Comparison of ENCODE assay signal across 35 cellular contexts in the genomic region with DNA sequence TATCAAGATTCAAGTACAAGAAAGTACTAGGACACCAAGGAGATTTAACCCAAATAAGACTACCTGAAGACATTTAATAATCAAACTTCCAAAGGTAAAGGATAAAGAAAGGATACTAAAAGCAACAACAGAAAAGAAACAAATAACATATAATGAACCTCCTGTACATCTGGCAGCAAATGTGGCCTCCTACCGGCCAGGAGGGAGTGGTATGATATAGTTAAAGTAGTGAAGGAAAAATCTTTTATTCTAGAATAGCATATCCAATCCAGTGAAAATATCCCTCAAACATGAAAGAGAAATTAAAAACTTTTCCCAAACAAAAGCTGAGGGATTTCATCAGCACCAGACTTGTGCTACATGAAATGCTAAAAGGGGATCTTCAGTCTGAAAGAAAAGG.
DNase-seq lines count a peak whose midpoint lies in the region; ATAC-seq, FAIRE-seq and TF ChIP-seq lines count a peak whose summit lies in the region.
"Had no signal": no experiment of that assay in that cellular context is flagged by ENCODE, and none has a peak within 500 bp of the region (broad histone marks: within the 10 kb centered on the region; RNA-seq: fewer than 3 reads in every experiment).

No MANE protein-coding gene starts in this region.

- H3K4me1 Mint-ChIP-seq in MCF 10A (ENCODE audit: insufficient read depth, unreplicated experiment), result no peaks in the 10 kb centered on the region
- H3K4me1 Mint-ChIP-seq in immature natural killer cell, result no peaks in the 10 kb centered on the region
- H3K4me1 Mint-ChIP-seq: activated naive CD8-positive, alpha-beta T cell treated with anti-CD3 and anti-CD28 coated beads, Interleukin-2, amount 10 ng/mL, durations not matched to agents 7 days and 5 days; B cell; naive thymus-derived CD8-positive, alpha-beta T cell had no signal

- dilution Hi-C loops in mammary epithelial cell (cut with HindIII; ENCODE audit: low sequenced_read_pairs), result no loop called here

- no peak for TF ChIP-seq POLR2A in breast epithelium (IDR thresholded peaks at IDR 0.05)
- no peak for TF ChIP-seq POLR2A in H54 (IDR thresholded peaks at IDR 0.05; ENCODE audit: low read depth, low read length)

- CTCF ChIA-PET in MCF 10A (lab: Yijun Ruan, JAX) (no interaction called here), PC-3 (lab: Charles Lee) (no interaction called here), mammary epithelial cell (lab: Charles Lee; ENCODE audit: low non-redundant PET) (no interaction called here)

- H2AFZ ChIP-seq in PC-3 (ENCODE audit: low read length) (no peak overlapping the region), mammary epithelial cell (ENCODE audit: low read depth, low read length) (no peak overlapping the region)

- H3F3A ChIP-seq in PC-3 (ENCODE audit: low read length, unreplicated experiment), result no peaks in the 10 kb centered on the region

- H3K9ac ChIP-seq in PC-3 (ENCODE audit: low read length), result no peak overlapping the region
- no peak overlapping the region for H3K9ac ChIP-seq in mammary epithelial cell (ENCODE audit: insufficient read depth, low read length)

- WGBS in mammary epithelial cell (ENCODE audit: low coverage, missing lambda C conversion rate), result 43% methylated on average over 1 of the region's 1 CpG

- peak; percentile 60 for ATAC-seq in PC-3
- no peak for ATAC-seq in foreskin keratinocyte
- ATAC-seq: esophagus mucosa; left cardiac atrium; naive thymus-derived CD8-positive, alpha-beta T cell; right lobe of liver had no signal

- POLR2A ChIA-PET in MCF 10A (lab: Yijun Ruan, JAX) (no interaction called here), PC-3 (lab: Charles Lee; ENCODE audit: unreplicated experiment) (no interaction called here)

- TF ChIP-seq CTCF in MCF 10A (IDR thresholded peaks at IDR 0.05; ENCODE audit: unreplicated experiment) (peak; percentile 16), breast epithelium (IDR thresholded peaks at IDR 0.05) (no peak), PC-3 (conservative IDR thresholded peaks at IDR 0.05; ENCODE audit: low read depth, low read length) (peak; percentile 66), mammary epithelial cell (conservative IDR thresholded peaks at IDR 0.05 in 1 of 2, IDR thresholded peaks at IDR 0.05 in 1 of 2; ENCODE audit: extremely low read depth in 1 of 2, insufficient read depth in 1 of 2, low read depth in 1 of 2, low read length in 2 of 2) (peak; percentile 11 to 25), foreskin keratinocyte (conservative IDR thresholded peaks at IDR 0.05) (peak; percentile 2)

- H3K4me3 ChIP-seq in breast epithelium (no peak overlapping the region), PC-3 (ENCODE audit: low read length) (no peak overlapping the region), mammary epithelial cell (replicated peaks in 1 of 3; ENCODE audit: insufficient read depth in 1 of 3, low read depth in 2 of 3, low read length in 3 of 3) (no peak overlapping the region)
- H3K4me3 ChIP-seq: ascending aorta, lung, right lobe of liver, spleen, testis had no signal

- BruUV-seq in MCF 10A (replicated peaks; lab: Mats Ljungman, UMichigan) (no TSS peak), PC-3 (replicated peaks; lab: Mats Ljungman, UMichigan) (no TSS peak), mammary epithelial cell (replicated peaks; lab: Mats Ljungman, UMichigan) (no TSS peak)

- H3K27ac Mint-ChIP-seq in MCF 10A (ENCODE audit: low read depth, unreplicated experiment), result no peak overlapping the region
- no peak overlapping the region for H3K27ac Mint-ChIP-seq in immature natural killer cell
- H3K27ac Mint-ChIP-seq: activated naive CD8-positive, alpha-beta T cell treated with anti-CD3 and anti-CD28 coated beads, Interleukin-2, amount 10 ng/mL, durations not matched to agents 7 days and 5 days; B cell; naive thymus-derived CD8-positive, alpha-beta T cell; progenitor cell of endocrine pancreas; stimulated activated naive CD8-positive, alpha-beta T cell treated with anti-CD3 and anti-CD28 coated beads, Interleukin-15, Interleukin-2, amounts not matched to agents 100 ng/mL and 50 ng/mL, for 24 hours; T-helper 2 cell treated with Interferon-gamma antibody and Interleukin-4, amounts not matched to agents 5 μg/mL and 100 μg/mL, for 36 hours had no signal

- H3K27me3 ChIP-seq in breast epithelium (no peaks in the 10 kb centered on the region), PC-3 (ENCODE audit: low read length) (no peaks in the 10 kb centered on the region), mammary epithelial cell (ENCODE audit: insufficient read depth, low read length) (no peaks in the 10 kb centered on the region), foreskin keratinocyte (no peaks in the 10 kb centered on the region)
- H3K27me3 ChIP-seq: ascending aorta, right lobe of liver, spleen, testis had no signal

- no peak for FAIRE-seq in H54 (lab: Jason Lieb, UNC)

- H3K4me3 Mint-ChIP-seq in MCF 10A (ENCODE audit: unreplicated experiment) (no peak overlapping the region), immature natural killer cell (no peak overlapping the region)
- H3K4me3 Mint-ChIP-seq: activated naive CD8-positive, alpha-beta T cell treated with anti-CD3 and anti-CD28 coated beads, Interleukin-2, amount 10 ng/mL, durations not matched to agents 7 days and 5 days; B cell; naive thymus-derived CD8-positive, alpha-beta T cell; stimulated activated naive CD8-positive, alpha-beta T cell treated with anti-CD3 and anti-CD28 coated beads, Interleukin-15, Interleukin-2, amounts not matched to agents 100 ng/mL and 50 ng/mL, for 24 hours; T-helper 2 cell treated with Interferon-gamma antibody and Interleukin-4, amounts not matched to agents 5 μg/mL and 100 μg/mL, for 36 hours had no signal

- H3K9me3 ChIP-seq in breast epithelium (no peaks in the 10 kb centered on the region), PC-3 (ENCODE audit: low read length) (no peaks in the 10 kb centered on the region), mammary epithelial cell (replicated peaks; ENCODE audit: insufficient read depth, low read length) (no peaks in the 10 kb centered on the region)
- H3K9me3 ChIP-seq: ascending aorta, right lobe of liver, testis had no signal

- DNase-seq in MCF 10A (ENCODE audit: unreplicated experiment) (peak; percentile 7), breast epithelium (ENCODE audit: low spot score in 2 of 2) (no peak), PC-3 (peak; percentile 33), mammary epithelial cell (no peak), foreskin keratinocyte (no peak), immature natural killer cell (no peak), dermis blood vessel endothelial cell (no peak), H54 (ENCODE audit: insufficient read length, low spot score) (no peak)
- DNase-seq: 8988T; activated CD4-positive, alpha-beta T cell treated with anti-CD3 and anti-CD28 coated beads for 4 hours; activated effector memory CD4-positive, alpha-beta T cell treated with Interleukin-2 at 50 U/mL for 16 hours; activated naive CD8-positive, alpha-beta T cell treated with anti-CD3 and anti-CD28 coated beads, Interleukin-2, amount 10 ng/mL, durations not matched to agents 7 days and 5 days; caudate nucleus; DMS 273 treated with DMSO at 0.1 percent for 48 hours; EL; hippocampal formation; left cardiac atrium; naive thymus-derived CD8-positive, alpha-beta T cell; NCI-H1105; NCI-H187; NCI-H2171; NCI-H510A; OCI-M1; right lobe of liver; Right ventricle myocardium superior; spleen; stimulated activated CD4-positive, alpha-beta T cell treated with anti-CD3 and anti-CD28 coated beads, Interleukin-2, amount 100 ng/mL, for 24 hours; testis had no signal

- H3K79me2 ChIP-seq in PC-3 (ENCODE audit: low read length) (no peaks in the 10 kb centered on the region), mammary epithelial cell (ENCODE audit: insufficient read depth, low read length) (no peaks in the 10 kb centered on the region)

- in situ Hi-C loops in mammary epithelial cell (cut with MboI; ENCODE audit: low sequenced_read_pairs in 2 of 2), result no loop called here

- H3K4me1 ChIP-seq in breast epithelium (no peaks in the 10 kb centered on the region), PC-3 (ENCODE audit: insufficient read depth, low read length) (no peaks in the 10 kb centered on the region), mammary epithelial cell (ENCODE audit: insufficient read depth, low read length) (no peaks in the 10 kb centered on the region), foreskin keratinocyte (no peaks in the 10 kb centered on the region)
- H3K4me1 ChIP-seq: ascending aorta, right lobe of liver, spleen, testis had no signal

- H3K9me3 Mint-ChIP-seq in MCF 10A (ENCODE audit: unreplicated experiment) (peaks cover 8% of the 10 kb centered on the region), immature natural killer cell (peaks cover 17 to 33% (median 21%) of the 10 kb centered on the region in 6 donors)
- H3K9me3 Mint-ChIP-seq: stimulated activated naive CD8-positive, alpha-beta T cell treated with anti-CD3 and anti-CD28 coated beads, Interleukin-15, Interleukin-2, amounts not matched to agents 100 ng/mL and 50 ng/mL, for 24 hours had no signal

- intact Hi-C loops in MCF 10A (cut with micrococcal nuclease) (loop anchor here (5.0 kb wide), 1 partner anchor 401 kb away; no protein-coding TSS in a partner anchor), breast epithelium (cut with DNase I; ENCODE audit: low total_unique reads) (no loop called here), PC-3 (cut with micrococcal nuclease) (loop anchor here (10.0 kb wide), 1 partner anchor 398 kb away; no protein-coding TSS in a partner anchor), mammary epithelial cell (cut with micrococcal nuclease) (no loop called here)

- no peaks in the 10 kb centered on the region for H3K36me3 Mint-ChIP-seq in MCF 10A (ENCODE audit: insufficient read depth, unreplicated experiment)
- H3K36me3 Mint-ChIP-seq in immature natural killer cell, result no peaks in the 10 kb centered on the region
- H3K36me3 Mint-ChIP-seq: activated naive CD8-positive, alpha-beta T cell treated with anti-CD3 and anti-CD28 coated beads, Interleukin-2, amount 10 ng/mL, durations not matched to agents 7 days and 5 days; naive thymus-derived CD8-positive, alpha-beta T cell had no signal

- H3K36me3 ChIP-seq in breast epithelium, result no peaks in the 10 kb centered on the region
- H3K36me3 ChIP-seq in PC-3 (ENCODE audit: low read depth, low read length), result no peaks in the 10 kb centered on the region
- no peaks in the 10 kb centered on the region for H3K36me3 ChIP-seq in mammary epithelial cell (ENCODE audit: insufficient read depth, low read length)
- H3K36me3 ChIP-seq: ascending aorta, right lobe of liver, spleen had no signal

- H3K4me2 ChIP-seq in PC-3 (ENCODE audit: low read length) (no peak overlapping the region), mammary epithelial cell (ENCODE audit: insufficient read depth, low read depth, low read length) (no peak overlapping the region)

- H4K20me1 ChIP-seq in PC-3 (ENCODE audit: low read length) (no peaks in the 10 kb centered on the region), mammary epithelial cell (ENCODE audit: insufficient read depth, low read length) (no peaks in the 10 kb centered on the region)

- H3K27me3 Mint-ChIP-seq in MCF 10A (ENCODE audit: insufficient read depth, unreplicated experiment) (no peaks in the 10 kb centered on the region), immature natural killer cell (ENCODE audit: low read depth in 3 of 3) (no peaks in the 10 kb centered on the region)
- H3K27me3 Mint-ChIP-seq: activated naive CD8-positive, alpha-beta T cell treated with anti-CD3 and anti-CD28 coated beads, Interleukin-2, amount 10 ng/mL, durations not matched to agents 7 days and 5 days; B cell; naive thymus-derived CD8-positive, alpha-beta T cell; progenitor cell of endocrine pancreas; stimulated activated naive CD8-positive, alpha-beta T cell treated with anti-CD3 and anti-CD28 coated beads, Interleukin-15, Interleukin-2, amounts not matched to agents 100 ng/mL and 50 ng/mL, for 24 hours had no signal

- H3K9me2 ChIP-seq in PC-3 (replicated peaks; ENCODE audit: low read length), result no peaks in the 10 kb centered on the region

- H3K27ac ChIP-seq in breast epithelium (no peak overlapping the region), PC-3 (ENCODE audit: low read length) (no peak overlapping the region), mammary epithelial cell (ENCODE audit: insufficient read depth, low read depth, low read length) (no peak overlapping the region), foreskin keratinocyte (no peak overlapping the region)
- H3K27ac ChIP-seq: ascending aorta, right lobe of liver, spleen, testis had no signal

Comparison
In these comparisons a context has a peak if more than half of its experiments do, and no peak if none do; other contexts are left out.
1. DNase-seq: peak in MCF 10A (single experiment) and PC-3 (single experiment); none in breast epithelium (0 of 2), mammary epithelial cell (single experiment), foreskin keratinocyte (0 of 2), immature natural killer cell (0 of 3), dermis blood vessel endothelial cell (single experiment) and H54 (single experiment).
2. CTCF ChIP-seq: peak in MCF 10A (single experiment), PC-3 (single experiment), mammary epithelial cell (2 of 2) and foreskin keratinocyte (single experiment); none in breast epithelium (0 of 3).
3. intact Hi-C loops: an anchor here in MCF 10A (5.0 kb wide) and PC-3 (10.0 kb wide); none called in breast epithelium and mammary epithelial cell.